ENCODE assay signal across 16 cellular contexts in genomic region chr7:158264881-158265742, GRCh38.
DNase-seq lines count a peak whose midpoint lies in the region; ATAC-seq and TF ChIP-seq lines count a peak whose summit lies in the region.
"Had no signal": no experiment of that assay in that cellular context is flagged by ENCODE, and none has a peak within 500 bp of the region (broad histone marks: within the 10 kb centered on the region; RNA-seq: fewer than 3 reads in every experiment).

No MANE protein-coding gene starts in this region.

- no peak overlapping the region for H3K9ac ChIP-seq in mammary epithelial cell (ENCODE audit: insufficient read depth, low read length)
- H3K9ac ChIP-seq: BLaER1, KMS-11 had no signal

- no peaks in the 10 kb centered on the region for H3K4me1 Mint-ChIP-seq in activated naive CD8-positive, alpha-beta T cell treated with anti-CD3 and anti-CD28 coated beads, Interleukin-2, amount 10 ng/mL, durations not matched to agents 7 days and 5 days
- H3K4me1 Mint-ChIP-seq in activated naive CD8-positive, alpha-beta T cell treated with anti-CD3 and anti-CD28 coated beads for 36 hours: no peaks in the 10 kb centered on the region

- H3K36me3 ChIP-seq in aorta (ENCODE audit: control insufficient read depth in 1 of 2, insufficient read depth in 2 of 2, low read length in 1 of 2) (no peaks in the 10 kb centered on the region), mammary epithelial cell (ENCODE audit: insufficient read depth, low read length) (no peaks in the 10 kb centered on the region)
- H3K36me3 ChIP-seq: BLaER1 had no signal

- no peak for ATAC-seq in activated naive CD8-positive, alpha-beta T cell treated with anti-CD3 and anti-CD28 coated beads, Interleukin-2, amount 10 ng/mL, durations not matched to agents 7 days and 5 days (ENCODE audit: low read depth)
- ATAC-seq in aorta (ENCODE audit: low FRiP score): peak; percentile 19
- no peak for ATAC-seq in GM21423 (IDR thresholded peaks at IDR 0.05; ENCODE audit: unreplicated experiment)
- ATAC-seq: PC-3 had no signal

- 85 to 93% methylated on average over 13 of the region's 13 CpGs for WGBS in aorta, 2 donors
- WGBS in mammary epithelial cell (ENCODE audit: low coverage, missing lambda C conversion rate): 88% methylated on average over 12 of the region's 13 CpGs

- no peaks in the 10 kb centered on the region for H3K27me3 Mint-ChIP-seq in activated naive CD8-positive, alpha-beta T cell treated with anti-CD3 and anti-CD28 coated beads, Interleukin-2, amount 10 ng/mL, durations not matched to agents 7 days and 5 days
- H3K27me3 Mint-ChIP-seq in activated naive CD8-positive, alpha-beta T cell treated with anti-CD3 and anti-CD28 coated beads for 36 hours: no peaks in the 10 kb centered on the region

- CTCF ChIA-PET in mammary epithelial cell (lab: Charles Lee; ENCODE audit: low non-redundant PET): no interaction called here

- no peak overlapping the region for H3K27ac Mint-ChIP-seq in activated naive CD8-positive, alpha-beta T cell treated with anti-CD3 and anti-CD28 coated beads, Interleukin-2, amount 10 ng/mL, durations not matched to agents 7 days and 5 days
- H3K27ac Mint-ChIP-seq in activated naive CD8-positive, alpha-beta T cell treated with anti-CD3 and anti-CD28 coated beads for 36 hours: no peak overlapping the region

- H3K9me3 ChIP-seq in iPS-18c (ENCODE audit: control insufficient read depth, insufficient read depth, low read length) (peaks cover 62% of the 10 kb centered on the region), aorta (ENCODE audit: control insufficient read depth, low read length) (peaks cover 1% of the 10 kb centered on the region), mammary epithelial cell (replicated peaks; ENCODE audit: insufficient read depth, low read length) (peaks cover 64% of the 10 kb centered on the region)
- H3K9me3 ChIP-seq: BLaER1 had no signal

- intact Hi-C loops in posterior vena cava (cut with DNase I): no loop called here
- intact Hi-C loops in aorta (cut with DNase I): no loop called here
- intact Hi-C loops in mammary epithelial cell (cut with micrococcal nuclease): no loop called here

- H3K27ac ChIP-seq in aorta (ENCODE audit: low read depth in 1 of 2, low read length in 2 of 2) (no peak overlapping the region), mammary epithelial cell (ENCODE audit: insufficient read depth, low read depth, low read length) (no peak overlapping the region)
- H3K27ac ChIP-seq: BLaER1, KMS-11 had no signal

- POLR2A ChIA-PET in activated naive CD8-positive, alpha-beta T cell treated with anti-CD3 and anti-CD28 coated beads, Interleukin-2, amount 10 ng/mL, durations not matched to agents 7 days and 5 days (lab: Charles Lee): no interaction called here

- no peaks in the 10 kb centered on the region for H3K9me3 Mint-ChIP-seq in activated naive CD8-positive, alpha-beta T cell treated with anti-CD3 and anti-CD28 coated beads, Interleukin-2, amount 10 ng/mL, durations not matched to agents 7 days and 5 days
- no peaks in the 10 kb centered on the region for H3K9me3 Mint-ChIP-seq in activated naive CD8-positive, alpha-beta T cell treated with anti-CD3 and anti-CD28 coated beads for 36 hours

- H4K20me1 ChIP-seq in mammary epithelial cell (ENCODE audit: insufficient read depth, low read length): no peaks in the 10 kb centered on the region
- H4K20me1 ChIP-seq: BLaER1 had no signal

- H3K4me1 ChIP-seq in aorta (ENCODE audit: control insufficient read depth in 1 of 2, insufficient read depth in 2 of 2, low read length in 2 of 2) (no peaks in the 10 kb centered on the region), mammary epithelial cell (ENCODE audit: insufficient read depth, low read length) (no peaks in the 10 kb centered on the region)
- H3K4me1 ChIP-seq: BLaER1 had no signal

- no peak overlapping the region for H3K4me2 ChIP-seq in mammary epithelial cell (ENCODE audit: insufficient read depth, low read depth, low read length)
- H3K4me2 ChIP-seq: BLaER1, KMS-11 had no signal

- peak overlapping the region; percentile 24; the same call in 1 of the 2 replicates for H3K4me3 ChIP-seq in iPS-18c (ENCODE audit: insufficient read depth, low read depth, low read length)
- H3K4me3 ChIP-seq in aorta (ENCODE audit: low read length in 2 of 2): no peak overlapping the region
- no peak overlapping the region for H3K4me3 ChIP-seq in mammary epithelial cell (replicated peaks in 1 of 3; ENCODE audit: insufficient read depth in 1 of 3, low read depth in 2 of 3, low read length in 3 of 3)
- H3K4me3 ChIP-seq: BLaER1 had no signal

- no peaks in the 10 kb centered on the region for H3K27me3 ChIP-seq in aorta (ENCODE audit: control insufficient read depth in 1 of 2, insufficient read depth in 2 of 2, low read length in 1 of 2)
- no peaks in the 10 kb centered on the region for H3K27me3 ChIP-seq in mammary epithelial cell (ENCODE audit: insufficient read depth, low read length)
- H3K27me3 ChIP-seq: BLaER1 had no signal

- no peaks in the 10 kb centered on the region for H3K36me3 Mint-ChIP-seq in activated naive CD8-positive, alpha-beta T cell treated with anti-CD3 and anti-CD28 coated beads, Interleukin-2, amount 10 ng/mL, durations not matched to agents 7 days and 5 days
- no peaks in the 10 kb centered on the region for H3K36me3 Mint-ChIP-seq in activated naive CD8-positive, alpha-beta T cell treated with anti-CD3 and anti-CD28 coated beads for 36 hours

- no peaks in the 10 kb centered on the region for H3K79me2 ChIP-seq in mammary epithelial cell (ENCODE audit: insufficient read depth, low read length)

- peak; percentile 10 for DNase-seq in activated naive CD8-positive, alpha-beta T cell treated with anti-CD3 and anti-CD28 coated beads, Interleukin-2, amount 10 ng/mL, durations not matched to agents 7 days and 5 days
- DNase-seq in activated naive CD8-positive, alpha-beta T cell treated with anti-CD3 and anti-CD28 coated beads for 36 hours: no peak
- DNase-seq in posterior vena cava (ENCODE audit: low spot score) (peak; percentile 74), aorta (peak; percentile 24 to 51), GM13977 (ENCODE audit: low spot score) (no peak), mammary epithelial cell (no peak)
- DNase-seq: 8988T, H7, NCI-H1092, NCI-H1694, NCI-H69, PC-3 had no signal

- no peak for TF ChIP-seq CTCF in GM13977 (IDR thresholded peaks at IDR 0.05; ENCODE audit: extremely low read depth, insufficient read depth, missing control alignments)
- no peak for TF ChIP-seq CTCF in mammary epithelial cell (conservative IDR thresholded peaks at IDR 0.05 in 1 of 2, IDR thresholded peaks at IDR 0.05 in 1 of 2; ENCODE audit: extremely low read depth in 1 of 2, insufficient read depth in 1 of 2, low read depth in 1 of 2, low read length in 2 of 2)

- H2AFZ ChIP-seq in mammary epithelial cell (ENCODE audit: low read depth, low read length): no peak overlapping the region

- no TSS peak for BruUV-seq in mammary epithelial cell (replicated peaks; lab: Mats Ljungman, UMichigan)

- H3K4me3 Mint-ChIP-seq in activated naive CD8-positive, alpha-beta T cell treated with anti-CD3 and anti-CD28 coated beads, Interleukin-2, amount 10 ng/mL, durations not matched to agents 7 days and 5 days: no peak overlapping the region
- H3K4me3 Mint-ChIP-seq in activated naive CD8-positive, alpha-beta T cell treated with anti-CD3 and anti-CD28 coated beads for 36 hours: no peak overlapping the region

- in situ Hi-C loops in GM13977 (cut with MboI; ENCODE audit: low pct_unique_long_range_greater_than_20kb, low sequenced_read_pairs, unreplicated experiment) (no loop called here), mammary epithelial cell (cut with MboI; ENCODE audit: low sequenced_read_pairs in 2 of 2) (no loop called here)

- dilution Hi-C loops in mammary epithelial cell (cut with HindIII; ENCODE audit: low sequenced_read_pairs): no loop called here

Comparison
In these comparisons a context has a peak if more than half of its experiments do, and no peak if none do; other contexts are left out.
1. DNase-seq: peak in activated naive CD8-positive, alpha-beta T cell treated with anti-CD3 and anti-CD28 coated beads, Interleukin-2, amount 10 ng/mL, durations not matched to agents 7 days and 5 days (single experiment), posterior vena cava (single experiment) and aorta (2 of 2); none in activated naive CD8-positive, alpha-beta T cell treated with anti-CD3 and anti-CD28 coated beads for 36 hours (single experiment), GM13977 (single experiment) and mammary epithelial cell (single experiment).